In the genomic region with DNA sequence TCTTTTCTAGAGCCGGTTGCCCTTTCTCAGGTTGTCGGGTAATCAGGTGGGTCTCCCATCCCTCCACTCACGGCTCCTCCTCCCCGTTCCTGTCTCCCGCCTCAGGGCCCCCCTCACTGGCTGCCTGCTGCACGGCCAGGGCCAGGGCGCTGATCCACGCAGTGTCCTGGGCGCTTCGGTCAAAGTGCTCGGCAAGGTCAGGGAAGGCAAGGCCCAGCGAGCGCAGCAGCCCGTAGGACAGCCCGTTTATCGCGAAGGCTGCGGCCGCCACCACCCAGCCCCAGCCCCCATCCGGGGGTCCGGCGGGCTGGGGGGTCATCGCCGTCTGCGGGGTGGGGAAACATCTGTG, we compare ENCODE assay signal across 1 cellular context.
A peak's percentile ranks its signal among the peaks of the same experiment; 100 is the strongest.
TF ChIP-seq lines count a peak whose summit lies in the region.

No MANE protein-coding gene starts in this region.

TF ChIP-seq in HepG2, 621 proteins besides CTCF, POLR2A, EP300 and RAD21:
- TF ChIP-seq RBAK (CRISPR knock-in tag; IDR thresholded peaks at IDR 0.05) (no peak), ZNF841 (CRISPR knock-in tag; IDR thresholded peaks at IDR 0.05; ENCODE audit: borderline replicate concordance) (no peak), SRSF1 (optimal IDR thresholded peaks at IDR 0.05; ENCODE audit: low read depth, low read length) (no peak), AGO1 (IDR thresholded peaks at IDR 0.05; ENCODE audit: low read depth, low read length, poor library complexity, severe bottlenecking) (peak; percentile 2), ZFX (CRISPR knock-in tag; IDR thresholded peaks at IDR 0.05; ENCODE audit: low read depth) (no peak), SRSF9 (IDR thresholded peaks at IDR 0.05; ENCODE audit: borderline replicate concordance, insufficient read depth, low read depth, low read length, poor library complexity, severe bottlenecking) (no peak)
TF ChIP-seq in HepG2: peak in this region for 1.
